ENCODE assay signal across 1 cellular context in the genomic region with DNA sequence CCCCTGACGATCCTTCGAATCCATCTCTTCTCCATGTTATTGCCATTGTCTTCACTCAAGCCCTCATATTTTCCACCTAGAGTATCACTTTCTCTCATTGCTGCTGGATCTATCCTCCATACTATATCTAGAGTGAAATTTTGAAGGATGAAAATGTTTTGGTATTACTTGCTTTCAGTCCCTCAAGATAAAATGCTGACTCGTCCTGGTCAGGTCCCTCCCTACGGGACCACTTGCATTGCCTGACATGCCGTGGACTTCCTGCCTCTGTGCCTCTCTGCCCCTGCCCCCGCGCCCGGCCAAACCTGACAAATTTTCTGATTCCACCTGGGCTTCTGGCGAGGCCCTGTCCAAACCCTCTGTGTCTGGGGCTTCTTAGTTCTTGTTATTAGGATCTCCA.
TF ChIP-seq lines count a peak whose summit lies in the region.

No MANE protein-coding gene starts in this region.

TF ChIP-seq in H1, 55 proteins besides CTCF, POLR2A, EP300 and RAD21:
- TF ChIP-seq BRCA1 (IDR thresholded peaks at IDR 0.05; ENCODE audit: low read depth, low read length) = no peak
- no peak for TF ChIP-seq SAP30 (IDR thresholded peaks at IDR 0.05; ENCODE audit: insufficient read depth, insufficient replicate concordance, low read length)
- TF ChIP-seq ASH2L (IDR thresholded peaks at IDR 0.05; ENCODE audit: low read length) = no peak
- no peak for TF ChIP-seq HDAC6 (IDR thresholded peaks at IDR 0.05; ENCODE audit: low read depth, low read length)
- no peak for TF ChIP-seq NRF1 (IDR thresholded peaks at IDR 0.05; ENCODE audit: low read depth, low read length)
- no peak for TF ChIP-seq RBBP5 (IDR thresholded peaks at IDR 0.05; ENCODE audit: borderline replicate concordance, low read depth, low read length)
- TF ChIP-seq POU5F1 (IDR thresholded peaks at IDR 0.05; ENCODE audit: low read depth, low read length) = no peak
- TF ChIP-seq ZNF274 (IDR thresholded peaks at IDR 0.05; ENCODE audit: borderline replicate concordance, extremely low read depth, low read length) = no peak
